Comparison of ENCODE assay signal across 10 cellular contexts in the genomic region with DNA sequence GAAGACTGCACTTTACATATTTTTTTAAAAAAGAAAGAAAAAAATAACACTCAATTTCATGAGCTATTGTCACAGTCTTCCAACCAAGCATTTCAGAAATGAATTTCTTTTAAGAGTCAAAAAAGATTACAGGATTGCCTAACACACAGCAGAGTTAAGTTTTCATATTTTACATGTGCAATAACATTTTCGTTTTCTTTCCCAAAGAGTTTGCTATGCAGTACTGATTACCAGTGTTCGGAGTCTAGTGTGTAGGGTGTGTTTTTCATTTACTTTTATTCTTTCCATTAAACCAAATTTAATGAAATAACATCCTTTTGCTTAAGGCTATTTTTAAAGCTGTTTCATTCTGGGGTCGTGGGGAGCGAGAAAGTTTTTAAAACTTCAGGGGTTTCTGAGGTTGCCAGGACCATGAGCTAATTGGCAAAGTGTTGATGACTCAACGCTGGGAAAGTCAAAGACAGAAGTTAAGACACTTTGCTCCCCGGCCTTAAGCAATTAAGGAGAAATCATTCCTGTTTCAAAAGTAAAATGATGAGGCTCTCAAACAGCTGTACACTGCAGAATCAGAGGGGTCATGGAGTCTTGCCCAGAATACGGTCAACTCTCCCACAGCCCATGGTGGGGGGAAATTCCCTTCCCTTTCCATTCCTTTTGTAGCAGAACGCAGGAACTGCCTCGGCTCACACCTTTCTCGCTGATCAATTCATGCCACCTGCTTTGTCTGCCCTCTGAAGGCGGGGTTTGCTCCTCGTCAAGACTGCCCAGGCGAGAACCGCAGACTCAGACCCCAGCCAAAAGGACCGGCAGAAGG. TPM values are rescaled to one million over a fixed set of nuclear protein-coding genes. Genes with fewer than 3 reads are reported as not detected.
DNase-seq lines count a peak whose midpoint lies in the region; ATAC-seq, FAIRE-seq and TF ChIP-seq lines count a peak whose summit lies in the region.
"Had no signal": no experiment of that assay in that cellular context is flagged by ENCODE, and none has a peak within 500 bp of the region (broad histone marks: within the 10 kb centered on the region; RNA-seq: fewer than 3 reads in every experiment).

No MANE protein-coding gene starts in this region.

- POLR2A ChIA-PET in CD8-positive, alpha-beta T cell (lab: Charles Lee), result no interaction called here

- H3K9me3 ChIP-seq in body of pancreas (no peaks in the 10 kb centered on the region), iPS-20b (ENCODE audit: insufficient read depth, low read depth, low read length) (no peaks in the 10 kb centered on the region), stomach smooth muscle (ENCODE audit: control insufficient read depth in 2 of 2, low read length in 2 of 2) (no peaks in the 10 kb centered on the region), small intestine (ENCODE audit: control insufficient read depth, low read depth) (no peaks in the 10 kb centered on the region)
- no peaks in the 10 kb centered on the region for H3K9me3 ChIP-seq in CD8-positive, alpha-beta T cell (ENCODE audit: low read length)

- H3K9me3 Mint-ChIP-seq in CD8-positive, alpha-beta T cell, result no peaks in the 10 kb centered on the region

- FAIRE-seq in small intestine (lab: Jason Lieb, UNC), result no peak

- H3K27me3 ChIP-seq in body of pancreas, result no peaks in the 10 kb centered on the region
- peaks cover 15% of the 10 kb centered on the region; the same call in 1 of the 2 replicates for H3K27me3 ChIP-seq in iPS-20b (ENCODE audit: insufficient read depth, low read length)
- H3K27me3 ChIP-seq in stomach smooth muscle (ENCODE audit: control insufficient read depth in 1 of 2, insufficient read depth in 2 of 2, low read length in 2 of 2), result no peaks in the 10 kb centered on the region
- H3K27me3 ChIP-seq in small intestine (ENCODE audit: control insufficient read depth in 2 of 2, insufficient read depth in 2 of 2, low read length in 2 of 2), result no peaks in the 10 kb centered on the region
- peaks cover 3% of the 10 kb centered on the region for H3K27me3 ChIP-seq in CD8-positive, alpha-beta T cell (ENCODE audit: insufficient read depth, low read length)

- TF ChIP-seq POLR2A in body of pancreas (IDR thresholded peaks at IDR 0.05), result no peak

- H3K36me3 Mint-ChIP-seq in CD8-positive, alpha-beta T cell, result no peaks in the 10 kb centered on the region

- CTCF ChIA-PET in CD8-positive, alpha-beta T cell (lab: Charles Lee), result interaction anchor here (1.4 kb wide), 1 partner anchor 11 kb away, joined by 4 read pairs; no protein-coding TSS in a partner anchor

- H3K27ac ChIP-seq in body of pancreas (no peak overlapping the region), iPS-20b (ENCODE audit: low read length) (no peak overlapping the region), stomach smooth muscle (ENCODE audit: low read length) (peak overlapping the region; percentile 67), small intestine (ENCODE audit: low read depth in 1 of 2, low read length in 1 of 2) (peak overlapping the region in 1 of 2 donors; percentile 38)
- H3K27ac ChIP-seq in CD8-positive, alpha-beta T cell (ENCODE audit: low read depth, low read length), result no peak overlapping the region

- H3K9ac ChIP-seq in iPS-20b (ENCODE audit: low read depth, low read length), result peak overlapping the region; percentile 58; the same call in 1 of the 2 replicates
- peak overlapping the region; percentile 46 to 47 for H3K9ac ChIP-seq in stomach smooth muscle (ENCODE audit: low read length in 2 of 2)

- H3K4me1 Mint-ChIP-seq in CD8-positive, alpha-beta T cell (ENCODE audit: low read depth), result peaks cover 4% of the 10 kb centered on the region

- H3K4me3 Mint-ChIP-seq in CD8-positive, alpha-beta T cell, result no peak overlapping the region

- intact Hi-C loops in body of pancreas (cut with DNase I), result no loop called here
- intact Hi-C loops in CD8-positive, alpha-beta T cell (cut with DNase I, micrococcal nuclease), result no loop called here

- peak; percentile 39 for DNase-seq in HPDE6-E6E7 (ENCODE audit: extremely low spot score)
- DNase-seq in body of pancreas, result peak in 3 of 4 donors; percentile 30 to 46 (median 31)
- no peak for DNase-seq in islet precursor cell
- DNase-seq in small intestine, result no peak
- no peak for DNase-seq in CD8-positive, alpha-beta T cell
- DNase-seq: activated CD4-positive, alpha-beta T cell treated with anti-CD3 and anti-CD28 coated beads, Interleukin-2, amount 50 U/mL, for 48 hours; NCI-H510A treated with DMSO at 0.1 percent for 48 hours had no signal

- no peak overlapping the region for H3K27ac Mint-ChIP-seq in CD8-positive, alpha-beta T cell

- no peak for TF ChIP-seq CTCF in body of pancreas (IDR thresholded peaks at IDR 0.05)
- no peak for TF ChIP-seq CTCF in CD8-positive, alpha-beta T cell (IDR thresholded peaks at IDR 0.05)

- no peak overlapping the region for H3K4me3 ChIP-seq in body of pancreas
- H3K4me3 ChIP-seq in iPS-20b (ENCODE audit: low read length), result peak overlapping the region; percentile 28; the same call in 1 of the 2 replicates
- peak overlapping the region; percentile 7 to 54 for H3K4me3 ChIP-seq in stomach smooth muscle (ENCODE audit: low read length in 2 of 2)
- H3K4me3 ChIP-seq in small intestine (ENCODE audit: low read depth in 1 of 2, low read length in 2 of 2), result no peak overlapping the region
- H3K4me3 ChIP-seq in CD8-positive, alpha-beta T cell (ENCODE audit: low read depth, low read length), result no peak overlapping the region

- H3K27me3 Mint-ChIP-seq in CD8-positive, alpha-beta T cell (ENCODE audit: low read depth), result peaks cover 5% of the 10 kb centered on the region

- H3K36me3 ChIP-seq in body of pancreas (replicated peaks in 1 of 2; ENCODE audit: insufficient read depth in 1 of 2, low read depth in 2 of 2) (no peaks in the 10 kb centered on the region), iPS-20b (ENCODE audit: insufficient read depth, low read depth, low read length) (no peaks in the 10 kb centered on the region), stomach smooth muscle (ENCODE audit: control insufficient read depth in 2 of 2, insufficient read depth in 2 of 2, low read length in 2 of 2) (no peaks in the 10 kb centered on the region), small intestine (ENCODE audit: control insufficient read depth in 2 of 2, insufficient read depth in 2 of 2, low read length in 2 of 2) (no peaks in the 10 kb centered on the region)
- no peaks in the 10 kb centered on the region for H3K36me3 ChIP-seq in CD8-positive, alpha-beta T cell (ENCODE audit: insufficient read depth, low read length)

- H3K4me1 ChIP-seq in body of pancreas, result no peaks in the 10 kb centered on the region
- peaks cover 38% of the 10 kb centered on the region for H3K4me1 ChIP-seq in iPS-20b (ENCODE audit: insufficient read depth, low read length)
- peaks cover 45% of the 10 kb centered on the region for H3K4me1 ChIP-seq in stomach smooth muscle (ENCODE audit: control insufficient read depth, insufficient read depth, low read length)
- H3K4me1 ChIP-seq in small intestine (ENCODE audit: control insufficient read depth in 2 of 2, insufficient read depth in 1 of 2, low read depth in 1 of 2, low read length in 1 of 2), result peaks cover 0 to 3% of the 10 kb centered on the region in 2 donors
- H3K4me1 ChIP-seq in CD8-positive, alpha-beta T cell (ENCODE audit: insufficient read depth, low read length), result no peaks in the 10 kb centered on the region

- ATAC-seq in body of pancreas (peak; percentile 30), HG03108 (IDR thresholded peaks at IDR 0.05; ENCODE audit: unreplicated experiment) (no peak)
- ATAC-seq in CD8-positive, alpha-beta T cell, result no peak

- 24 to 38% methylated on average over 15 of the region's 15 CpGs for WGBS in body of pancreas, 2 donors
- 8 to 29% (median 22%) methylated on average over 15 of the region's 15 CpGs for WGBS in small intestine, 3 donors

RNA-seq across cellular contexts. Expression of a gene that starts 53.0 kb away (rescaled TPM):
- total RNA-seq in body of pancreas, result 1 to 10 TPM; 1.0 to 5.6 TPM
- 1 to 10 TPM in 1 of 3 donors, under 1 TPM in 1, not detected in 1; 0.81 to 2.1 TPM for polyA plus RNA-seq in small intestine
- under 1 TPM; 0.36 to 0.38 TPM for total RNA-seq in CD8-positive, alpha-beta T cell

Comparison
In these comparisons a context has a peak if more than half of its experiments do, and no peak if none do; other contexts are left out.
1. DNase-seq: peak in HPDE6-E6E7 (single experiment) and body of pancreas (3 of 4); none in islet precursor cell (single experiment), small intestine (single experiment) and CD8-positive, alpha-beta T cell (0 of 7).
2. H3K4me3 ChIP-seq: peak in iPS-20b (single experiment) and stomach smooth muscle (2 of 2); none in body of pancreas (0 of 2), small intestine (0 of 2) and CD8-positive, alpha-beta T cell (single experiment).